ENCODE assay signal across 8 cellular contexts in the genomic region with DNA sequence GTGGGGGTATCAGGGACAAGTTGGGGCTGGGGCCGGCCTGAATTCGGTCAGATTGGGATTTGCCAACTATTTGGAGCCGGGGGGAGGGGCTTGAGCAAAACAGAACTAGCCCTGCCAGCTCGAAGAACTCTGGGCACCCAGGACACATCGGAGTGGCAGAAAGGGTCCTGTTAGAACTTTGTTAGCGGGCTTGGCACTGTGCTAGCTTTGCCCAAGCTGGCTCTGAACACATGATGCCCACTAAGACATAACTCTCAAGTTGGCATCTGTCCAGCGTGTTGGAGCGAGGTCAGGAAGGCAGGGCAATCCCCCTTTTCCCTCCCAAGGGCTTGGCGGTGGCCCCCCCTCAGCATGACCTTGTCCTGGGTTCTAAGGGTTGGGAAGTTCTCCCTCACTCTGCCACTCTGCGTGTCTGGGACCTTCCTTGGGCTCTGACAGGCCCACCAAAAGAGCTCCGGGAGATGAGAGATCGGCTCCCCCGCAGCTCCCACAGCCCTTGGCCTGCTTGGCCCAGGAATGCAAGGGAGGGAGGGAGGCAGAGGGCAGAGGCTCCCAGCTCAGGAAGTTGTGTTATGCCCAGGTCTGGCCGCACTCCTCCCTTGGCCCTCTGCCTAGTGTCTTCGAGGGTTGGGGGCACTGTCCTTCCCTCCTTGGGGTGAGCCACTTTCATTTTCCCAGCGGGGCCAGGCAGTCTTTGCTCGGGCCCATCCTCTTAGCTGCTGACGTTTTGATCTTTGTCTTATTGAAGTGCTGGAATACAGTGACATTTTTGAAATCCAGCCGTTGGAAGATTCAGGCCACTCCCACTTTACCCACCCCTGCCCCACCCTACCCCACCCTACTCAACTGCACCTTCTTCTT. TPM values are rescaled to one million over a fixed set of nuclear protein-coding genes. Genes with fewer than 3 reads are reported as not detected.
DNase-seq lines count a peak whose midpoint lies in the region; ATAC-seq and TF ChIP-seq lines count a peak whose summit lies in the region.

No MANE protein-coding gene starts in this region.

- no peaks in the 10 kb centered on the region for H3K27me3 ChIP-seq in BE2C

- DNase-seq in BE2C, result peak; percentile 47
- no peak for DNase-seq in HFF-Myc (ENCODE audit: extremely low read depth, low read depth)
- peak; percentile 59 for DNase-seq in WTC11 (ENCODE audit: low spot score)
- DNase-seq in foreskin fibroblast, result peak; percentile 55 to 79
- DNase-seq in nephron progenitor cell, result peak; percentile 58
- no peak for DNase-seq in cortex of kidney (lab: John Stamatoyannopoulos, UW)

- H3K9me3 Mint-ChIP-seq in WTC11 (no peaks in the 10 kb centered on the region), nephron progenitor cell (no peaks in the 10 kb centered on the region)

- peak; percentile 46 for ATAC-seq in WTC11
- no peak for ATAC-seq in HG02973 (IDR thresholded peaks at IDR 0.05; ENCODE audit: unreplicated experiment)
- no peak for ATAC-seq in GM19351 (IDR thresholded peaks at IDR 0.05; ENCODE audit: unreplicated experiment)

- H3K4me3 Mint-ChIP-seq in WTC11, result peak overlapping the region; percentile 93
- H3K4me3 Mint-ChIP-seq in nephron progenitor cell, result peak overlapping the region; percentile 85

- TF ChIP-seq CTCF in BE2C (IDR thresholded peaks at IDR 0.05; ENCODE audit: low read depth, low read length), result no peak
- no peak for TF ChIP-seq CTCF in HFF-Myc (IDR thresholded peaks at IDR 0.05; ENCODE audit: low read depth, low read length, missing control alignments)
- no peak for TF ChIP-seq CTCF in WTC11 (IDR thresholded peaks at IDR 0.05)
- TF ChIP-seq CTCF in foreskin fibroblast (IDR thresholded peaks at IDR 0.05; ENCODE audit: low read depth, low read length), result no peak
- no peak for TF ChIP-seq CTCF in nephron progenitor cell (IDR thresholded peaks at IDR 0.05)

- H3K4me1 ChIP-seq in BE2C, result peaks cover 39% of the 10 kb centered on the region

- no peaks in the 10 kb centered on the region for H3K36me3 Mint-ChIP-seq in WTC11
- peaks cover 22% of the 10 kb centered on the region for H3K36me3 Mint-ChIP-seq in nephron progenitor cell (ENCODE audit: low read depth)

- peaks cover 15% of the 10 kb centered on the region for H3K27me3 Mint-ChIP-seq in WTC11 (ENCODE audit: low read depth)
- peaks cover 32% of the 10 kb centered on the region for H3K27me3 Mint-ChIP-seq in nephron progenitor cell (ENCODE audit: low read depth, poor library complexity)

- peak overlapping the region; percentile 92 for H3K4me3 ChIP-seq in BE2C (ENCODE audit: low read depth, low read length)
- peak overlapping the region; percentile 100 for H3K4me3 ChIP-seq in HFF-Myc (replicated peaks; ENCODE audit: low read depth, low read length)
- H3K4me3 ChIP-seq in foreskin fibroblast (ENCODE audit: low read depth in 1 of 2, low read length in 2 of 2), result peak overlapping the region; percentile 88 to 96

- peaks cover 42% of the 10 kb centered on the region for H3K4me1 Mint-ChIP-seq in WTC11
- H3K4me1 Mint-ChIP-seq in nephron progenitor cell, result peaks cover 50% of the 10 kb centered on the region

- peaks cover 14% of the 10 kb centered on the region; the same call in 1 of the 2 replicates for H3K36me3 ChIP-seq in BE2C

- POLR2A ChIA-PET in WTC11 (lab: Charles Lee), result interaction anchor here (1.1 to 2.4 kb wide), 7 partner anchors 7 to 97 kb away, joined by 4 to 12 read pairs (median 8); a partner anchor contains a TSS

- no peak overlapping the region for H3K27ac Mint-ChIP-seq in WTC11
- H3K27ac Mint-ChIP-seq in nephron progenitor cell, result no peak overlapping the region

- H3K9me3 ChIP-seq in BE2C, result no peaks in the 10 kb centered on the region

- CTCF ChIA-PET in WTC11 (lab: Charles Lee), result interaction anchor here (0.6 to 28.0 kb wide), 13 partner anchors 7 to 180 kb away, joined by 3 to 1176 read pairs (median 7); a partner anchor contains a TSS

TF ChIP-seq in WTC11, 78 proteins besides CTCF, POLR2A, EP300 and RAD21:
- no peak for TF ChIP-seq ZNF416 (CRISPR knock-in tag; IDR thresholded peaks at IDR 0.05)
- no peak for TF ChIP-seq MXD4 (CRISPR knock-in tag; IDR thresholded peaks at IDR 0.05; ENCODE audit: borderline replicate concordance)
- no peak for TF ChIP-seq FOXJ3 (CRISPR knock-in tag; IDR thresholded peaks at IDR 0.05; ENCODE audit: borderline replicate concordance)
- TF ChIP-seq KAT7 (CRISPR knock-in tag; IDR thresholded peaks at IDR 0.05; ENCODE audit: borderline replicate concordance), result no peak; the same call in 1 of the 2 replicates
- TF ChIP-seq NR2C2 (CRISPR knock-in tag; IDR thresholded peaks at IDR 0.05), result 0 out of 2 replicates have a peak, but pooled peaks have one; percentile 28
- TF ChIP-seq, protein P1, sequence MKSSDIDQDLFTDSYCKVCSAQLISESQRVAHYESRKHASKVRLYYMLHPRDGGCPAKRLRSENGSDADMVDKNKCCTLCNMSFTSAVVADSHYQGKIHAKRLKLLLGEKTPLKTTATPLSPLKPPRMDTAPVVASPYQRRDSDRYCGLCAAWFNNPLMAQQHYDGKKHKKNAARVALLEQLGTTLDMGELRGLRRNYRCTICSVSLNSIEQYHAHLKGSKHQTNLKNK (CRISPR knock-in tag; IDR thresholded peaks at IDR 0.05), result no peak
- peak; percentile 69; the same call in 1 of the 2 replicates for TF ChIP-seq TEAD4 (CRISPR knock-in tag; IDR thresholded peaks at IDR 0.05)

RNA-seq across cellular contexts. Expression of a gene that starts 1.2 kb away (rescaled TPM):
- polyA plus RNA-seq in BE2C (2012; ENCODE audit: insufficient read depth, insufficient read length, low read depth), result 312 TPM
- 40.7 to 68.8 TPM (median 46.2 TPM) in 3 replicates for total RNA-seq in WTC11 (2021)

RNA-seq across cellular contexts. Expression of a gene that starts 33.5 kb away (rescaled TPM):
- 66.0 TPM for polyA plus RNA-seq in BE2C (2012; ENCODE audit: insufficient read depth, insufficient read length, low read depth)
- total RNA-seq in WTC11 (2021), result 66.3 to 79.1 TPM (median 70.6 TPM) in 3 replicates

RNA-seq across cellular contexts. Expression of a gene that starts 37.6 kb away (rescaled TPM):
- 1.6 TPM for polyA plus RNA-seq in BE2C (2012; ENCODE audit: insufficient read depth, insufficient read length, low read depth)
- total RNA-seq in WTC11 (2021), result 6.9 to 12.4 TPM (median 8.7 TPM) in 3 replicates

RNA-seq across cellular contexts. Expression of a gene that starts 54.8 kb away (rescaled TPM):
- polyA plus RNA-seq in BE2C (2012; ENCODE audit: insufficient read depth, insufficient read length, low read depth), result 0.62 TPM
- total RNA-seq in WTC11 (2021), result 61.9 to 82.8 TPM (median 82.5 TPM) in 3 replicates

Comparison
In these comparisons a context has a peak if more than half of its experiments do, and no peak if none do; other contexts are left out.
1. DNase-seq: peak in BE2C (single experiment), WTC11 (single experiment), foreskin fibroblast (2 of 2) and nephron progenitor cell (single experiment); none in HFF-Myc (single experiment) and cortex of kidney (single experiment).
2. Peak in every context shown above with its lines, with median percentiles within 50 percentile points of each other: H3K4me3 ChIP-seq.